30 cellular contexts compared by ENCODE assay signal in the genomic region with DNA sequence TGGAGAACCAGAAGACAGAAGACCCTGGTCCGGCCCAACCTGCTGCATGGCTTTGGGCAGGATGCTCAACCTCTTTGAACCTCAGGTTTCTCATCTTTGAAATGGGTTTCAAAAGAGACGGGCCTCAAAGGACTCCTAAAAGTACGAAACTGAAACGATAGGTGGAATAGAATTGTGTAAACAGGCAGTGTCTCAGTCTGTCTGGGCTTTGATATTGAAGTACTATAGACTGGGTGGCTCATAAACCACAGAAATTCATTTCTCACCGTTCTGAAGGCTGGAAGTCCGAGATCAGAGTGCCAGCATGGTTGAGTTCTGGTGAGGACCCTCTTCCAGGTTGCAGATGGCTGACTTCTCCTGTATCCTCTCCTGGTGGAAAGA. TPM values are rescaled to one million over a fixed set of nuclear protein-coding genes. Genes with fewer than 3 reads are reported as not detected.
"Had no signal": no experiment of that assay in that cellular context is flagged by ENCODE, and none has a peak within 500 bp of the region (broad histone marks: within the 10 kb centered on the region; RNA-seq: fewer than 3 reads in every experiment).

No MANE protein-coding gene starts in this region.

- DNase-seq: colonic mucosa; effector CD8-positive, alpha-beta T cell; foreskin keratinocyte; heart left ventricle; mesenchymal stem cell; mucosa of descending colon; naive B cell; nucleus accumbens; stimulated activated CD4-positive, alpha-beta T cell treated with anti-CD3 and anti-CD28 coated beads, Interleukin-2, amount 100 ng/mL, for 24 hours; stimulated activated CD4-positive, alpha-beta T cell treated with anti-CD3 and anti-CD28 coated beads, Interleukin-4, amount 100 ng/mL, for 24 hours; stimulated activated naive CD4-positive, alpha-beta T cell treated with Interleukin-2 at 50 U/mL for 16 hours; upper lobe of right lung; uterus had no signal

- H2AFZ ChIP-seq: hepatocyte had no signal

- H3K9me3 Mint-ChIP-seq: dendritic cell treated with granulocyte-macrophage colony-stimulating factor and Interleukin-4, amounts not matched to agents 40 ng/mL and 50 ng/mL, for 4 days; mesothelial cell of epicardium; stimulated activated effector memory CD8-positive, alpha-beta T cell treated with anti-CD3 and anti-CD28 coated beads, Interleukin-12 subunit alpha, Interleukin-12 subunit beta, amount 100 ng/mL, for 72 hours had no signal

- ATAC-seq: gastroesophageal sphincter, heart left ventricle, left lobe of liver, mucosa of descending colon had no signal

- H3K9me3 ChIP-seq: colonic mucosa, esophagus muscularis mucosa, gastroesophageal sphincter, heart left ventricle, mucosa of descending colon, prostate gland, right atrium auricular region, thoracic aorta, tibial nerve, upper lobe of right lung, uterus had no signal

- H3K27me3 ChIP-seq: colonic mucosa, esophagus muscularis mucosa, heart left ventricle, hepatocyte, right atrium auricular region, tibial nerve, upper lobe of right lung, uterus had no signal

- H3K4me1 ChIP-seq: colonic mucosa, foreskin keratinocyte, prostate gland had no signal

- H3K36me3 Mint-ChIP-seq: mesothelial cell of epicardium; naive B cell; stimulated activated effector memory CD8-positive, alpha-beta T cell treated with anti-CD3 and anti-CD28 coated beads, Interleukin-12 subunit alpha, Interleukin-12 subunit beta, amount 100 ng/mL, for 72 hours had no signal

- H3K27ac Mint-ChIP-seq: dendritic cell treated with granulocyte-macrophage colony-stimulating factor and Interleukin-4, amounts not matched to agents 40 ng/mL and 50 ng/mL, for 4 days; mesothelial cell of epicardium; naive B cell; stimulated activated effector memory CD8-positive, alpha-beta T cell treated with anti-CD3 and anti-CD28 coated beads, Interleukin-12 subunit alpha, Interleukin-12 subunit beta, amount 100 ng/mL, for 72 hours had no signal

- H3K36me3 ChIP-seq: colonic mucosa, esophagus muscularis mucosa, gastroesophageal sphincter, heart left ventricle, prostate gland, right atrium auricular region, thoracic aorta, tibial nerve, upper lobe of right lung, uterus had no signal

- H3K27ac ChIP-seq: colonic mucosa, esophagus muscularis mucosa, foreskin keratinocyte, gastroesophageal sphincter, heart left ventricle, hepatocyte, prostate gland, right atrium auricular region, thoracic aorta, tibial nerve, upper lobe of right lung, uterus had no signal

- H3K4me2 ChIP-seq: hepatocyte had no signal

- H3K4me3 ChIP-seq: colonic mucosa, esophagus muscularis mucosa, gastroesophageal sphincter, heart left ventricle, hepatocyte, lung, mucosa of descending colon, prostate gland, right atrium auricular region, thoracic aorta, tibial nerve, upper lobe of right lung, uterus had no signal

- H3K4me3 Mint-ChIP-seq: dendritic cell treated with granulocyte-macrophage colony-stimulating factor and Interleukin-4, amounts not matched to agents 40 ng/mL and 50 ng/mL, for 4 days; mesothelial cell of epicardium; stimulated activated effector memory CD8-positive, alpha-beta T cell treated with anti-CD3 and anti-CD28 coated beads, Interleukin-12 subunit alpha, Interleukin-12 subunit beta, amount 100 ng/mL, for 72 hours had no signal

- H3K4me1 Mint-ChIP-seq: stimulated activated effector memory CD8-positive, alpha-beta T cell treated with anti-CD3 and anti-CD28 coated beads, Interleukin-12 subunit alpha, Interleukin-12 subunit beta, amount 100 ng/mL, for 72 hours had no signal

RNA-seq across cellular contexts. Expression of gene SSUH2, which starts 35.8 kb away (rescaled TPM):
- total RNA-seq: chondrocyte, epithelial cell of proximal tubule, fibroblast of lung, left lobe of liver, osteocyte, upper lobe of right lung had no signal
- polyA plus RNA-seq: endothelial cell of umbilical vein had no signal
